1 cellular context compared by ENCODE assay signal in the genomic region with DNA sequence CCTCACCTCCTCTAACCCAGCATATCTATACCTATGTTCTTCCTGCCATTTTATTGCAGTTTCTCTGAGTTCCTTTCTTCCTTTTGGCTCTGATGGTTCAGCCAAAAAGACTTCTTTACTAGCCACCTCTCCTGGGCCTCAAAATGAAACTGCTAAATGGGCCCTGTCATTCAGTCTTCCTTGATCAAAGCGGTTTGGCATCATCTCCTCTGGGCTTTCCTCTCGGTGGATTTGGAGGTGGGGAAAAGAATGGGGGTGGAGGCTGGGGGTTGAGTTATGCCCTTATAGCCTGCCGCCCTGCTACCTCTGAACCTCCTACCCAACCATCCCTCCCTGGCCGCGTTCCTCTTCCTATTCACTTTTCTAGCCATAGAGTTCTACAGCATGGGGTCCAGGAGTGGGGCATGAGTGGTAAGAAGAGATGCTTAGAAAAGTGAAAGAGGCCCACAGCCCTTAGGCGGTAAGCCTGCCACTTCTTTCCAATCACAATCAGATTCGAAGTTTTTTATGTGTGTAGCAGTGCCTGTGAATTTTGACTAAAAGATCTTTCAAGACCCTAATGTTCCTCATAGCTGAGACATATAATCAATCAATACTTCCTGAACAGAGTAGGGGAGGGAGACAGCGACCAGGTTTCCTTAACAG.
TF ChIP-seq lines count a peak whose summit lies in the region.

No MANE protein-coding gene starts in this region.

TF ChIP-seq in IMR-90, 13 proteins besides CTCF, POLR2A, EP300 and RAD21:
- TF ChIP-seq ELK1 (IDR thresholded peaks at IDR 0.05; ENCODE audit: borderline replicate concordance, low read depth, low read length), result no peak
- TF ChIP-seq SMC3 (IDR thresholded peaks at IDR 0.05; ENCODE audit: low read depth, low read length), result no peak
- no peak for TF ChIP-seq FOS (IDR thresholded peaks at IDR 0.05; ENCODE audit: low read depth, low read length)
